ENCODE assay signal across 1 cellular context in the genomic region with DNA sequence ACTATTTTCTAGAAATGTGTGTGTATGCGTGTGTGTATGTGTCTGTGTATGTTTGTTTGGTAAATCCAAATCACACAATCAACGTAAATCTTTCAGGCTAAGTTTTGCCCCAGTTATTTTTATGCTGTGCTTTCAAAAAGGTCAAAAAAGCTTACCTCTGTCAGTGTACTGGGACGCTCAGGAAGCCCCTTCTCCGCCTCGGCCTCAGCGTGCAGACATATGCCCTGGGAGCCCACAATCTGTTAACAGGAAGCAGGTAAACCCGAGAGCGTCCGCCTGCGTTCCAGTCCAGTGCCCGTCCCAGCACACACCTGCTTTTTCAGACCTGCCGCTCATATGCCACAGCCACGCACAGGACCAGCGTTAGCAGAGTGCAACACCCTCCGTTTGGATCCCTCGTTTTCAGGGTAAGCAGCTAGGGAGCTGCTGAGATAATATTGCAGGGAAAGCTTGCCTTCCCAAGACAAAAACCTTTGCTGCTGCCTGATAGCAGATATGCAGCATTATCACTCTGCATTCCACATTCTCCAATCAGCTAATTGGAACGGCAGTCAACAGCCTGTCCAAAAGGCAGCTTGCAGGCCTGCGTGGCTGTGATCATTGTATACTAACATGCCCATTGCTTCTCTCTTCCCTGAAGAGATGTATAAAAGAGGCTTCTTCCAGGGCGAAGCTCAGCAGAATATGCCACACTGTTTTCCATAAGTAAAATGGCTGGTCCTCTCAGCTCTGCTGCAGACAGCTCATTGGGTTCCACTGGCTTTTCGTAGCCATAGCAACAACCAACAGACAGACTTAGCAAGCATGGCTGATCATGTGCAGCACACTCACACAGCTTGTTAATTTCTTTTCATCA.
TF ChIP-seq lines count a peak whose summit lies in the region.

A gene with protein sequence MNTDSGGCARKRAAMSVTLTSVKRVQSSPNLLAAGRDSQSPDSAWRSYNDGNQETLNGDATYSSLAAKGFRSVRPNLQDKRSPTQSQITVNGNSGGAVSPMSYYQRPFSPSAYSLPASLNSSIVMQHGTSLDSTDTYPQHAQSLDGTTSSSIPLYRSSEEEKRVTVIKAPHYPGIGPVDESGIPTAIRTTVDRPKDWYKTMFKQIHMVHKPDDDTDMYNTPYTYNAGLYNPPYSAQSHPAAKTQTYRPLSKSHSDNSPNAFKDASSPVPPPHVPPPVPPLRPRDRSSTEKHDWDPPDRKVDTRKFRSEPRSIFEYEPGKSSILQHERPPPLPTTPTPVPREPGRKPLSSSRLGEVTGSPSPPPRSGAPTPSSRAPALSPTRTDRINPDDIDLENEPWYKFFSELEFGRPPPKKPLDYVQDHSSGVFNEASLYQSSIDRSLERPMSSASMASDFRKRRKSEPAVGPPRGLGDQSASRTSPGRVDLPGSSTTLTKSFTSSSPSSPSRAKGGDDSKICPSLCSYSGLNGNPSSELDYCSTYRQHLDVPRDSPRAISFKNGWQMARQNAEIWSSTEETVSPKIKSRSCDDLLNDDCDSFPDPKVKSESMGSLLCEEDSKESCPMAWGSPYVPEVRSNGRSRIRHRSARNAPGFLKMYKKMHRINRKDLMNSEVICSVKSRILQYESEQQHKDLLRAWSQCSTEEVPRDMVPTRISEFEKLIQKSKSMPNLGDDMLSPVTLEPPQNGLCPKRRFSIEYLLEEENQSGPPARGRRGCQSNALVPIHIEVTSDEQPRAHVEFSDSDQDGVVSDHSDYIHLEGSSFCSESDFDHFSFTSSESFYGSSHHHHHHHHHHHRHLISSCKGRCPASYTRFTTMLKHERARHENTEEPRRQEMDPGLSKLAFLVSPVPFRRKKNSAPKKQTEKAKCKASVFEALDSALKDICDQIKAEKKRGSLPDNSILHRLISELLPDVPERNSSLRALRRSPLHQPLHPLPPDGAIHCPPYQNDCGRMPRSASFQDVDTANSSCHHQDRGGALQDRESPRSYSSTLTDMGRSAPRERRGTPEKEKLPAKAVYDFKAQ (N-terminal part only) (minus strand): TSS at position 686 of the 856 bp plus-strand sequence. CDS start 121,623 bp downstream, outside the sequence.

TF ChIP-seq in HepG2, 621 proteins besides CTCF, POLR2A, EP300 and RAD21 (continued from another document and continues in another):
- TF ChIP-seq, protein P1, sequence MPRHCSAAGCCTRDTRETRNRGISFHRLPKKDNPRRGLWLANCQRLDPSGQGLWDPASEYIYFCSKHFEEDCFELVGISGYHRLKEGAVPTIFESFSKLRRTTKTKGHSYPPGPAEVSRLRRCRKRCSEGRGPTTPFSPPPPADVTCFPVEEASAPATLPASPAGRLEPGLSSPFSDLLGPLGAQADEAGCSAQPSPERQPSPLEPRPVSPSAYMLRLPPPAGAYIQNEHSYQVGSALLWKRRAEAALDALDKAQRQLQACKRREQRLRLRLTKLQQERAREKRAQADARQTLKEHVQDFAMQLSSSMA (CRISPR knock-in tag; IDR thresholded peaks at IDR 0.05) = 0 out of 2 replicates have a peak, but pooled peaks have one; percentile 62
- 0 out of 2 replicates have a peak, but pooled peaks have one; percentile 56 for TF ChIP-seq ZNF619 (CRISPR knock-in tag; IDR thresholded peaks at IDR 0.05)
- TF ChIP-seq, protein P2, sequence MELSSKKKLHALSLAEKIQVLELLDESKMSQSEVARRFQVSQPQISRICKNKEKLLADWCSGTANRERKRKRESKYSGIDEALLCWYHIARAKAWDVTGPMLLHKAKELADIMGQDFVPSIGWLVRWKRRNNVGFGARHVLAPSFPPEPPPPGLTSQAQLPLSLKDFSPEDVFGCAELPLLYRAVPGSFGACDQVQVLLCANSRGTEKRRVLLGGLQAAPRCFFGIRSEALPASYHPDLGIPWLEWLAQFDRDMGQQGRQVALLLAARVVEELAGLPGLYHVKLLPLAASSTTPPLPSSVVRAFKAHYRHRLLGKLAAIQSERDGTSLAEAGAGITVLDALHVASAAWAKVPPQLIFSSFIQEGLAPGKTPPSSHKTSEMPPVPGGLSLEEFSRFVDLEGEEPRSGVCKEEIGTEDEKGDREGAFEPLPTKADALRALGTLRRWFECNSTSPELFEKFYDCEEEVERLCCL (CRISPR knock-in tag; IDR thresholded peaks at IDR 0.05; ENCODE audit: borderline replicate concordance) = no peak
- TF ChIP-seq ZSCAN22 (CRISPR knock-in tag; IDR thresholded peaks at IDR 0.05) = no peak
- TF ChIP-seq, protein P3, sequence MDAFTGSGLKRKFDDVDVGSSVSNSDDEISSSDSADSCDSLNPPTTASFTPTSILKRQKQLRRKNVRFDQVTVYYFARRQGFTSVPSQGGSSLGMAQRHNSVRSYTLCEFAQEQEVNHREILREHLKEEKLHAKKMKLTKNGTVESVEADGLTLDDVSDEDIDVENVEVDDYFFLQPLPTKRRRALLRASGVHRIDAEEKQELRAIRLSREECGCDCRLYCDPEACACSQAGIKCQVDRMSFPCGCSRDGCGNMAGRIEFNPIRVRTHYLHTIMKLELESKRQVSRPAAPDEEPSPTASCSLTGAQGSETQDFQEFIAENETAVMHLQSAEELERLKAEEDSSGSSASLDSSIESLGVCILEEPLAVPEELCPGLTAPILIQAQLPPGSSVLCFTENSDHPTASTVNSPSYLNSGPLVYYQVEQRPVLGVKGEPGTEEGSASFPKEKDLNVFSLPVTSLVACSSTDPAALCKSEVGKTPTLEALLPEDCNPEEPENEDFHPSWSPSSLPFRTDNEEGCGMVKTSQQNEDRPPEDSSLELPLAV (CRISPR knock-in tag; conservative IDR thresholded peaks at IDR 0.05; ENCODE audit: low read depth) = no peak
- TF ChIP-seq PAWR (CRISPR knock-in tag; IDR thresholded peaks at IDR 0.05; ENCODE audit: borderline replicate concordance) = no peak
- TF ChIP-seq KLF9 (CRISPR knock-in tag; IDR thresholded peaks at IDR 0.05; ENCODE audit: low read depth) = no peak
- TF ChIP-seq, protein P4, sequence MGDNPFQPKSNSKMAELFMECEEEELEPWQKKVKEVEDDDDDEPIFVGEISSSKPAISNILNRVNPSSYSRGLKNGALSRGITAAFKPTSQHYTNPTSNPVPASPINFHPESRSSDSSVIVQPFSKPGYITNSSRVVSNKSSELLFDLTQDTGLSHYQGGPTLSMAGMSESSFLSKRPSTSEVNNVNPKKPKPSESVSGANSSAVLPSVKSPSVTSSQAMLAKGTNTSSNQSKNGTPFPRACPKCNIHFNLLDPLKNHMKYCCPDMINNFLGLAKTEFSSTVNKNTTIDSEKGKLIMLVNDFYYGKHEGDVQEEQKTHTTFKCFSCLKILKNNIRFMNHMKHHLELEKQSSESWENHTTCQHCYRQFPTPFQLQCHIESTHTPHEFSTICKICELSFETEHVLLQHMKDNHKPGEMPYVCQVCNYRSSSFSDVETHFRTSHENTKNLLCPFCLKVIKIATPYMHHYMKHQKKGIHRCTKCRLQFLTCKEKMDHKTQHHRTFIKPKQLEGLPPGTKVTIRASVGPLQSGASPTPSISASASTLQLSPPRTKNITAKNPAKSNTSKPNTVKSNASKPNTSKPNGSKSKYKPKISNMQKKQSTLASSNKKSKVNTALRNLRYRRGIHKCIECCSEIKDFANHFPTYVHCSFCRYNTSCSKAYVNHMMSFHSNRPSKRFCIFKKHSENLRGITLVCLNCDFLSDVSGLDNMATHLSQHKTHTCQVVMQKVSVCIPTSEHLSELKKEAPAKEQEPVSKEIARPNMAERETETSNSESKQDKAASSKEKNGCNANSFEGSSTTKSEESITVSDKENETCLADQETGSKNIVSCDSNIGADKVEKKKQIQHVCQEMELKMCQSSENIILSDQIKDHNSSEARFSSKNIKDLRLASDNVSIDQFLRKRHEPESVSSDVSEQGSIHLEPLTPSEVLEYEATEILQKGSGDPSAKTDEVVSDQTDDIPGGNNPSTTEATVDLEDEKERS (CRISPR knock-in tag; IDR thresholded peaks at IDR 0.05) = no peak
- no peak for TF ChIP-seq ZNF484 (CRISPR knock-in tag; IDR thresholded peaks at IDR 0.05; ENCODE audit: borderline replicate concordance, low read depth)
- peak; percentile 54; the same call in 1 of the 2 replicates for TF ChIP-seq TGIF2 (CRISPR knock-in tag; IDR thresholded peaks at IDR 0.05)
- no peak for TF ChIP-seq SP5 (CRISPR knock-in tag; IDR thresholded peaks at IDR 0.05; ENCODE audit: borderline replicate concordance, low read depth)
- no peak for TF ChIP-seq ZNF605 (CRISPR knock-in tag; IDR thresholded peaks at IDR 0.05)
- TF ChIP-seq, protein P5, sequence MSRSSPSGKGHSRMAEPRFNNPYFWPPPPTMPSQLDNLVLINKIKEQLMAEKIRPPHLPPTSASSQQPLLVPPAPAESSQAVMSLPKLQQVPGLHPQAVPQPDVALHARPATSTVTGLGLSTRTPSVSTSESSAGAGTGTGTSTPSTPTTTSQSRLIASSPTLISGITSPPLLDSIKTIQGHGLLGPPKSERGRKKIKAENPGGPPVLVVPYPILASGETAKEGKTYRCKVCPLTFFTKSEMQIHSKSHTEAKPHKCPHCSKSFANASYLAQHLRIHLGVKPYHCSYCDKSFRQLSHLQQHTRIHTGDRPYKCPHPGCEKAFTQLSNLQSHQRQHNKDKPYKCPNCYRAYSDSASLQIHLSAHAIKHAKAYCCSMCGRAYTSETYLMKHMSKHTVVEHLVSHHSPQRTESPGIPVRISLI (CRISPR knock-in tag; IDR thresholded peaks at IDR 0.05; ENCODE audit: borderline replicate concordance) = no peak
- no peak for TF ChIP-seq ZNF782 (CRISPR knock-in tag; IDR thresholded peaks at IDR 0.05; ENCODE audit: borderline replicate concordance)
- TF ChIP-seq, protein P6, sequence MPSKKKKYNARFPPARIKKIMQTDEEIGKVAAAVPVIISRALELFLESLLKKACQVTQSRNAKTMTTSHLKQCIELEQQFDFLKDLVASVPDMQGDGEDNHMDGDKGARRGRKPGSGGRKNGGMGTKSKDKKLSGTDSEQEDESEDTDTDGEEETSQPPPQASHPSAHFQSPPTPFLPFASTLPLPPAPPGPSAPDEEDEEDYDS (CRISPR knock-in tag; IDR thresholded peaks at IDR 0.05) = no peak
- TF ChIP-seq TMF1 (CRISPR knock-in tag; IDR thresholded peaks at IDR 0.05; ENCODE audit: low read depth) = no peak
- no peak for TF ChIP-seq TAF15 (IDR thresholded peaks at IDR 0.05; ENCODE audit: low read depth, low read length, poor library complexity, severe bottlenecking)
- no peak for TF ChIP-seq ZNF550 (CRISPR knock-in tag; IDR thresholded peaks at IDR 0.05; ENCODE audit: borderline replicate concordance)
- TF ChIP-seq, protein P7, sequence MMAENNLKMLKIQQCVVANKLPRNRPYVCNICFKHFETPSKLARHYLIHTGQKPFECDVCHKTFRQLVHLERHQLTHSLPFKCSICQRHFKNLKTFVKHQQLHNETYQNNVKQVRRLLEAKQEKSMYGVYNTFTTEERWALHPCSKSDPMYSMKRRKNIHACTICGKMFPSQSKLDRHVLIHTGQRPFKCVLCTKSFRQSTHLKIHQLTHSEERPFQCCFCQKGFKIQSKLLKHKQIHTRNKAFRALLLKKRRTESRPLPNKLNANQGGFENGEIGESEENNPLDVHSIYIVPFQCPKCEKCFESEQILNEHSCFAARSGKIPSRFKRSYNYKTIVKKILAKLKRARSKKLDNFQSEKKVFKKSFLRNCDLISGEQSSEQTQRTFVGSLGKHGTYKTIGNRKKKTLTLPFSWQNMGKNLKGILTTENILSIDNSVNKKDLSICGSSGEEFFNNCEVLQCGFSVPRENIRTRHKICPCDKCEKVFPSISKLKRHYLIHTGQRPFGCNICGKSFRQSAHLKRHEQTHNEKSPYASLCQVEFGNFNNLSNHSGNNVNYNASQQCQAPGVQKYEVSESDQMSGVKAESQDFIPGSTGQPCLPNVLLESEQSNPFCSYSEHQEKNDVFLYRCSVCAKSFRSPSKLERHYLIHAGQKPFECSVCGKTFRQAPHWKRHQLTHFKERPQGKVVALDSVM (CRISPR knock-in tag; IDR thresholded peaks at IDR 0.05) = no peak
- no peak for TF ChIP-seq ZNF761 (CRISPR knock-in tag; conservative IDR thresholded peaks at IDR 0.05)
- no peak for TF ChIP-seq ZNF264 (CRISPR knock-in tag; IDR thresholded peaks at IDR 0.05)
- no peak for TF ChIP-seq PRPF4 (IDR thresholded peaks at IDR 0.05; ENCODE audit: low read depth, low read length, poor library complexity, severe bottlenecking)
- TF ChIP-seq REPIN1 (CRISPR knock-in tag; IDR thresholded peaks at IDR 0.05; ENCODE audit: borderline replicate concordance, low read depth) = peak; percentile 67; the same call in 1 of the 2 replicates
- TF ChIP-seq ZNF577 (CRISPR knock-in tag; IDR thresholded peaks at IDR 0.05; ENCODE audit: borderline replicate concordance, low read depth) = no peak
- no peak; the same call in 1 of the 2 replicates for TF ChIP-seq NR2F2 (IDR thresholded peaks at IDR 0.05; ENCODE audit: borderline replicate concordance, low read depth)
- TF ChIP-seq ZNF460 (CRISPR knock-in tag; IDR thresholded peaks at IDR 0.05; ENCODE audit: borderline replicate concordance) = no peak
- no peak for TF ChIP-seq SP140L (CRISPR knock-in tag; IDR thresholded peaks at IDR 0.05; ENCODE audit: borderline replicate concordance)
- TF ChIP-seq ZNF670 (CRISPR knock-in tag; IDR thresholded peaks at IDR 0.05; ENCODE audit: borderline replicate concordance) = no peak
- TF ChIP-seq TCF7 (IDR thresholded peaks at IDR 0.05; ENCODE audit: low read depth) = no peak
- 0 out of 2 replicates have a peak, but pooled peaks have one; percentile 36 for TF ChIP-seq KDM3A (CRISPR knock-in tag; IDR thresholded peaks at IDR 0.05; ENCODE audit: low read depth)
- TF ChIP-seq, protein P8, sequence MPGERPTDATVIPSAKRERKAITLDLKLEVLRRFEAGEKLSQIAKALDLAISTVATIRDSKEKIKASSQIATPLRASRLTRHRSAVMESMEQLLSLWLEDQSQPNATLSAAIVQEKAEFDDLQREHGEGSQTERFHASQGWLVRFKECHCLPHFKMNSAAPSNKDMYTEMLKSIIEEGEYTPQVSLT (CRISPR knock-in tag; IDR thresholded peaks at IDR 0.05; ENCODE audit: borderline replicate concordance, low read depth) = no peak
- TF ChIP-seq HMGA1 (CRISPR knock-in tag; conservative IDR thresholded peaks at IDR 0.05) = no peak
- TF ChIP-seq IKZF1 (IDR thresholded peaks at IDR 0.05) = no peak
- no peak for TF ChIP-seq ZFP36 (IDR thresholded peaks at IDR 0.05; ENCODE audit: borderline replicate concordance, low read depth, low read length, partially characterized antibody)
- TF ChIP-seq AGO1 (IDR thresholded peaks at IDR 0.05; ENCODE audit: low read depth, low read length, poor library complexity, severe bottlenecking) = no peak
- TF ChIP-seq ZNF720 (CRISPR knock-in tag; IDR thresholded peaks at IDR 0.05) = no peak
- TF ChIP-seq, protein P9, sequence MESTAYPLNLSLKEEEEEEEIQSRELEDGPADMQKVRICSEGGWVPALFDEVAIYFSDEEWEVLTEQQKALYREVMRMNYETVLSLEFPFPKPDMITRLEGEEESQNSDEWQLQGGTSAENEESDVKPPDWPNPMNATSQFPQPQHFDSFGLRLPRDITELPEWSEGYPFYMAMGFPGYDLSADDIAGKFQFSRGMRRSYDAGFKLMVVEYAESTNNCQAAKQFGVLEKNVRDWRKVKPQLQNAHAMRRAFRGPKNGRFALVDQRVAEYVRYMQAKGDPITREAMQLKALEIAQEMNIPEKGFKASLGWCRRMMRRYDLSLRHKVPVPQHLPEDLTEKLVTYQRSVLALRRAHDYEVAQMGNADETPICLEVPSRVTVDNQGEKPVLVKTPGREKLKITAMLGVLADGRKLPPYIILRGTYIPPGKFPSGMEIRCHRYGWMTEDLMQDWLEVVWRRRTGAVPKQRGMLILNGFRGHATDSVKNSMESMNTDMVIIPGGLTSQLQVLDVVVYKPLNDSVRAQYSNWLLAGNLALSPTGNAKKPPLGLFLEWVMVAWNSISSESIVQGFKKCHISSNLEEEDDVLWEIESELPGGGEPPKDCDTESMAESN (CRISPR knock-in tag; conservative IDR thresholded peaks at IDR 0.05) = 0 out of 2 replicates have a peak, but pooled peaks have one; percentile 34
- no peak for TF ChIP-seq CREM (IDR thresholded peaks at IDR 0.05)
- no peak for TF ChIP-seq CREM (CRISPR knock-in tag; IDR thresholded peaks at IDR 0.05)
- TF ChIP-seq MBNL3 (CRISPR knock-in tag; conservative IDR thresholded peaks at IDR 0.05) = no peak
- peak; percentile 40; the same call in 1 of the 2 replicates for TF ChIP-seq MED1 (CRISPR knock-in tag; IDR thresholded peaks at IDR 0.05)
